In genomic region chr17:81703747-81704654, GRCh38 we compare ENCODE assay signal across 8 cellular contexts. TPM values are rescaled to one million over a fixed set of nuclear protein-coding genes. Genes with fewer than 3 reads are reported as not detected.
DNase-seq lines count a peak whose midpoint lies in the region; ATAC-seq and TF ChIP-seq lines count a peak whose summit lies in the region.

No MANE protein-coding gene starts in this region.

- H3K9ac ChIP-seq in OCI-LY3 (ENCODE audit: low read length): peak overlapping the region; percentile 95

- H3K27ac ChIP-seq in OCI-LY3 (ENCODE audit: low read length): peak overlapping the region; percentile 58

- H3K36me3 ChIP-seq in OCI-LY3 (replicated peaks; ENCODE audit: low read depth, low read length): peaks cover 49% of the 10 kb centered on the region

- H3K79me2 ChIP-seq in OCI-LY3 (ENCODE audit: low read length): peaks cover 63% of the 10 kb centered on the region

- H3K27me3 ChIP-seq in OCI-LY3 (ENCODE audit: low read depth, low read length): no peaks in the 10 kb centered on the region

- no peaks in the 10 kb centered on the region for H3K9me3 Mint-ChIP-seq in osteocyte (ENCODE audit: unreplicated experiment)

- peak overlapping the region; percentile 95 for H3K4me2 ChIP-seq in OCI-LY3 (ENCODE audit: low read length)

- TF ChIP-seq CTCF in OCI-LY3 (IDR thresholded peaks at IDR 0.05; ENCODE audit: low read depth, low read length) (no peak), epithelial cell of esophagus (IDR thresholded peaks at IDR 0.05; ENCODE audit: insufficient read depth, low read depth, low read length, missing control alignments) (no peak), osteocyte (IDR thresholded peaks at IDR 0.05) (no peak)

- H3K4me1 Mint-ChIP-seq in osteocyte (ENCODE audit: unreplicated experiment): peaks cover 25% of the 10 kb centered on the region

- H3K27ac Mint-ChIP-seq in osteocyte (ENCODE audit: unreplicated experiment): peak overlapping the region; percentile 10

- H3K4me1 ChIP-seq in OCI-LY3 (ENCODE audit: low read length): peaks cover 19% of the 10 kb centered on the region

- H2AFZ ChIP-seq in OCI-LY3 (ENCODE audit: low read depth, low read length): no peak overlapping the region

- H3K4me3 ChIP-seq in OCI-LY3 (ENCODE audit: low read length) (peak overlapping the region; percentile 95), epithelial cell of esophagus (ENCODE audit: low read length) (peak overlapping the region; percentile 92)

- H4K20me1 ChIP-seq in OCI-LY3 (ENCODE audit: insufficient read depth, low read length): peaks cover 6% of the 10 kb centered on the region

- ATAC-seq in GM19395 (IDR thresholded peaks at IDR 0.05; ENCODE audit: unreplicated experiment): peak; percentile 5

- H3K4me3 Mint-ChIP-seq in osteocyte (ENCODE audit: unreplicated experiment): peak overlapping the region; percentile 73

- peaks cover 14% of the 10 kb centered on the region for H3K36me3 Mint-ChIP-seq in osteocyte (ENCODE audit: unreplicated experiment)

- H3K27me3 Mint-ChIP-seq in osteocyte (ENCODE audit: unreplicated experiment): no peaks in the 10 kb centered on the region

- DNase-seq in epithelial cell of esophagus (ENCODE audit: low read depth): no peak
- DNase-seq in osteocyte (ENCODE audit: extremely low spot score, unreplicated experiment): no peak
- no peak for DNase-seq in NCI-H2227 (lab: John Stamatoyannopoulos, UW; ENCODE audit: unreplicated experiment)
- DNase-seq in NCI-H2081 treated with DMSO at 0.1 percent for 48 hours (lab: John Stamatoyannopoulos, UW): no peak
- DNase-seq in DMS79 treated with DMSO at 0.1 percent for 48 hours (lab: John Stamatoyannopoulos, UW): no peak
- no peak for DNase-seq in NCI-H526 treated with DMSO at 0.1 percent for 48 hours (lab: John Stamatoyannopoulos, UW)

- H3K9me3 ChIP-seq in OCI-LY3 (ENCODE audit: insufficient read depth, low read length): no peaks in the 10 kb centered on the region

RNA-seq across cellular contexts. Expression of gene MRPL12, which starts 0.8 kb away (rescaled TPM):
- total RNA-seq in osteocyte: 47.9 and 51.1 TPM in 2 replicates

RNA-seq across cellular contexts. Expression of gene SLC25A10, which starts 8.1 kb away (rescaled TPM):
- 8.0 and 9.5 TPM in 2 replicates for total RNA-seq in osteocyte

RNA-seq across cellular contexts. Expression of gene HGS, which starts 20.2 kb away (rescaled TPM):
- 111 and 117 TPM in 2 replicates for total RNA-seq in osteocyte

RNA-seq across cellular contexts. Expression of gene ARL16, which starts 20.4 kb away (rescaled TPM):
- 41.7 and 46.3 TPM in 2 replicates for total RNA-seq in osteocyte

RNA-seq across cellular contexts. Expression of gene CCDC137, which starts 37.5 kb away (rescaled TPM):
- total RNA-seq in osteocyte: 13.6 and 14.9 TPM in 2 replicates
